In the genomic region with DNA sequence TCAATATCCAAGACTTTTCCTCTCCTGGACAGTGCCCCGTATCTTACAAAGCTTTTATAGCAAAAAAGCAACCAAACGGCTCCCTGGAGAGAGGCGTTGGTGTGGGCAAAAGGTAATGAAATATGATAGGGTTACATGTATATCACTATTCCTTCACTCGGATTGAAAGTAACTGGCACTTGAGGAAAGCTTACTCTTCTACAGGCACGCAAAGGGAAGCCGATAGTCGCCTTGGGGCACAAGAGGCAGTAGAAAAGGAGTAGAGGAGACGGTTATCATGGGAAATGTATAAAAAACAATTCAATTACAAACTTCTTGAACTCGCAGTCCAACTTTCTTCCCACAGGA, we compare ENCODE assay signal across 8 cellular contexts. TPM values are rescaled to one million over a fixed set of nuclear protein-coding genes. Genes with fewer than 3 reads are reported as not detected.
DNase-seq lines count a peak whose midpoint lies in the region; ATAC-seq and TF ChIP-seq lines count a peak whose summit lies in the region.

No MANE protein-coding gene starts in this region.

- H3K4me3 Mint-ChIP-seq in CD14-positive monocyte: peak overlapping the region; percentile 99
- peak overlapping the region; percentile 100 for H3K4me3 Mint-ChIP-seq in natural killer cell treated with Interleukin-12 subunit alpha and Interleukin-12 subunit beta and Interleukin-15 and Interleukin-18, amount 100 ng/mL, for 72 hours

- intact Hi-C loops in CD14-positive monocyte (cut with micrococcal nuclease) (loop anchor here (2.0 to 5.0 kb wide), 2 partner anchors 25 to 35 kb away; no protein-coding TSS in a partner anchor), colonic mucosa (cut with DNase I) (no loop called here)

- H3K9ac ChIP-seq in colonic mucosa (ENCODE audit: low read depth in 2 of 2, low read length in 2 of 2): peak overlapping the region; percentile 73 to 87

- ATAC-seq in natural killer cell treated with Interleukin-12 subunit alpha and Interleukin-12 subunit beta and Interleukin-15 and Interleukin-18, amount 100 ng/mL, for 72 hours: no peak
- ATAC-seq in GM18519 (IDR thresholded peaks at IDR 0.05; ENCODE audit: low FRiP score, unreplicated experiment): no peak

- H3K9me3 Mint-ChIP-seq in CD14-positive monocyte: peaks cover 0 to 3% (median 0%) of the 10 kb centered on the region in 7 donors
- no peaks in the 10 kb centered on the region for H3K9me3 Mint-ChIP-seq in natural killer cell treated with Interleukin-12 subunit alpha and Interleukin-12 subunit beta and Interleukin-15 and Interleukin-18, amount 100 ng/mL, for 72 hours

- TF ChIP-seq CTCF in CD14-positive monocyte (IDR thresholded peaks at IDR 0.05): no peak
- TF ChIP-seq CTCF in colonic mucosa (IDR thresholded peaks at IDR 0.05): no peak

- peaks cover 59% of the 10 kb centered on the region for H3K4me1 Mint-ChIP-seq in CD14-positive monocyte
- peaks cover 40 to 60% of the 10 kb centered on the region in 2 donors for H3K4me1 Mint-ChIP-seq in natural killer cell treated with Interleukin-12 subunit alpha and Interleukin-12 subunit beta and Interleukin-15 and Interleukin-18, amount 100 ng/mL, for 72 hours (ENCODE audit: low read depth in 2 of 2)

- peaks cover 0 to 2% (median 2%) of the 10 kb centered on the region in 3 donors for H3K27me3 Mint-ChIP-seq in CD14-positive monocyte (ENCODE audit: low read depth in 3 of 3)
- H3K27me3 Mint-ChIP-seq in natural killer cell treated with Interleukin-12 subunit alpha and Interleukin-12 subunit beta and Interleukin-15 and Interleukin-18, amount 100 ng/mL, for 72 hours: no peaks in the 10 kb centered on the region

- H3K27me3 ChIP-seq in colonic mucosa: no peaks in the 10 kb centered on the region

- DNase-seq in CD14-positive monocyte (ENCODE audit: low spot score) (no peak), NAMALWA (ENCODE audit: low spot score) (peak; percentile 22), colonic mucosa (peak; percentile 24), DMS153 (lab: John Stamatoyannopoulos, UW) (no peak), HPDE6-E6E7 (ENCODE audit: extremely low spot score) (no peak), NCI-H1694 treated with DMSO at 0.1 percent for 48 hours (lab: John Stamatoyannopoulos, UW) (no peak)
- no peak for DNase-seq in natural killer cell treated with Interleukin-12 subunit alpha and Interleukin-12 subunit beta and Interleukin-15 and Interleukin-18, amount 100 ng/mL, for 72 hours (ENCODE audit: low spot score)

- no peaks in the 10 kb centered on the region for H3K9me3 ChIP-seq in colonic mucosa

- no peaks in the 10 kb centered on the region for H3K4me1 ChIP-seq in colonic mucosa

- H3K36me3 ChIP-seq in colonic mucosa: peaks cover 9% of the 10 kb centered on the region

- H3K4me3 ChIP-seq in colonic mucosa: peak overlapping the region; percentile 94

- peaks cover 27 to 43% of the 10 kb centered on the region in 2 donors for H3K36me3 Mint-ChIP-seq in CD14-positive monocyte
- H3K36me3 Mint-ChIP-seq in natural killer cell treated with Interleukin-12 subunit alpha and Interleukin-12 subunit beta and Interleukin-15 and Interleukin-18, amount 100 ng/mL, for 72 hours: peaks cover 32% of the 10 kb centered on the region

- H3K27ac ChIP-seq in colonic mucosa: peak overlapping the region; percentile 96

- peak overlapping the region; percentile 95 to 97 (median 96) for H3K27ac Mint-ChIP-seq in CD14-positive monocyte
- peak overlapping the region; percentile 91 to 98 for H3K27ac Mint-ChIP-seq in natural killer cell treated with Interleukin-12 subunit alpha and Interleukin-12 subunit beta and Interleukin-15 and Interleukin-18, amount 100 ng/mL, for 72 hours

RNA-seq across cellular contexts. Expression of a gene that starts 1.1 kb away (rescaled TPM):
- polyA plus RNA-seq in CD14-positive monocyte: 10 to 100 TPM; 60.2 to 98.6 TPM
- total RNA-seq in colonic mucosa: 100 to 1,000 TPM; 113 to 143 TPM
- 100 to 1,000 TPM; 280 to 289 TPM for total RNA-seq in natural killer cell treated with Interleukin-12 subunit alpha and Interleukin-12 subunit beta and Interleukin-15 and Interleukin-18, amount 100 ng/mL, for 72 hours

RNA-seq across cellular contexts. Expression of a gene that starts 19.0 kb away (rescaled TPM):
- 10 to 100 TPM; 80.5 to 82.3 TPM for polyA plus RNA-seq in CD14-positive monocyte
- 10 to 100 TPM; 36.6 to 44.0 TPM for total RNA-seq in colonic mucosa
- 100 to 1,000 TPM in 1 of 2 donors, 10 to 100 TPM in 1; 80.0 to 128 TPM for total RNA-seq in natural killer cell treated with Interleukin-12 subunit alpha and Interleukin-12 subunit beta and Interleukin-15 and Interleukin-18, amount 100 ng/mL, for 72 hours

RNA-seq across cellular contexts. Expression of a gene that starts 19.1 kb away (rescaled TPM):
- polyA plus RNA-seq in CD14-positive monocyte: 1 to 10 TPM; 1.0 to 1.3 TPM
- 1 to 10 TPM; 2.1 to 6.7 TPM for total RNA-seq in colonic mucosa
- 10 to 100 TPM in 1 of 2 donors, 1 to 10 TPM in 1; 8.1 to 39.3 TPM for total RNA-seq in natural killer cell treated with Interleukin-12 subunit alpha and Interleukin-12 subunit beta and Interleukin-15 and Interleukin-18, amount 100 ng/mL, for 72 hours

RNA-seq across cellular contexts. Expression of a gene that starts 33.6 kb away (rescaled TPM):
- 1 to 10 TPM; 3.0 to 3.4 TPM for polyA plus RNA-seq in CD14-positive monocyte
- total RNA-seq in colonic mucosa: 10 to 100 TPM; 14.1 to 15.4 TPM
- total RNA-seq in natural killer cell treated with Interleukin-12 subunit alpha and Interleukin-12 subunit beta and Interleukin-15 and Interleukin-18, amount 100 ng/mL, for 72 hours: 10 to 100 TPM; 35.6 to 56.4 TPM

Comparison
In these comparisons a context has a peak if more than half of its experiments do, and no peak if none do; other contexts are left out.
1. DNase-seq: peak in NAMALWA (single experiment) and colonic mucosa (single experiment); none in CD14-positive monocyte (single experiment), natural killer cell treated with Interleukin-12 subunit alpha and Interleukin-12 subunit beta and Interleukin-15 and Interleukin-18, amount 100 ng/mL, for 72 hours (single experiment), DMS153 (single experiment), HPDE6-E6E7 (single experiment) and NCI-H1694 treated with DMSO at 0.1 percent for 48 hours (single experiment).